In genomic region chr6:80547827-80548226, GRCh38 we compare ENCODE assay signal across 12 cellular contexts.
DNase-seq lines count a peak whose midpoint lies in the region; ATAC-seq and TF ChIP-seq lines count a peak whose summit lies in the region.
"Had no signal": no experiment of that assay in that cellular context is flagged by ENCODE, and none has a peak within 500 bp of the region (broad histone marks: within the 10 kb centered on the region; RNA-seq: fewer than 3 reads in every experiment).

No MANE protein-coding gene starts in this region.

- peak; percentile 75 for ATAC-seq in SK-N-SH treated with all-trans-retinoic acid at 6 μM for 48 hours

- no peaks in the 10 kb centered on the region for H3K4me1 Mint-ChIP-seq in activated naive CD8-positive, alpha-beta T cell treated with anti-CD3 and anti-CD28 coated beads for 36 hours

- DNase-seq in AG08396 (ENCODE audit: low spot score) (peak; percentile 40), HFF-Myc (ENCODE audit: extremely low read depth, low read depth) (peak; percentile 49), foreskin melanocyte (peak; percentile 91), T1000 (lab: John Stamatoyannopoulos, UW) (no peak), dermis blood vessel endothelial cell (no peak), activated gamma-delta T cell treated with Interleukin-2 at 50 U/mL for 16 hours (no peak)
- DNase-seq in activated naive CD8-positive, alpha-beta T cell treated with anti-CD3 and anti-CD28 coated beads for 36 hours = no peak
- DNase-seq: activated naive CD4-positive, alpha-beta T cell; NCI-H1417; uterus had no signal

- TF ChIP-seq CTCF in HFF-Myc (IDR thresholded peaks at IDR 0.05; ENCODE audit: low read depth, low read length, missing control alignments) = no peak

- no peaks in the 10 kb centered on the region for H3K36me3 Mint-ChIP-seq in activated naive CD8-positive, alpha-beta T cell treated with anti-CD3 and anti-CD28 coated beads for 36 hours

- no peaks in the 10 kb centered on the region for H3K9me3 Mint-ChIP-seq in activated naive CD8-positive, alpha-beta T cell treated with anti-CD3 and anti-CD28 coated beads for 36 hours

- no peak overlapping the region for H3K27ac Mint-ChIP-seq in activated naive CD8-positive, alpha-beta T cell treated with anti-CD3 and anti-CD28 coated beads for 36 hours

- H3K4me3 ChIP-seq in HFF-Myc (replicated peaks; ENCODE audit: low read depth, low read length) = no peak overlapping the region
- H3K4me3 ChIP-seq: BLaER1, uterus had no signal

- H3K4me3 Mint-ChIP-seq in activated naive CD8-positive, alpha-beta T cell treated with anti-CD3 and anti-CD28 coated beads for 36 hours = no peak overlapping the region

- H3K27me3 Mint-ChIP-seq in activated naive CD8-positive, alpha-beta T cell treated with anti-CD3 and anti-CD28 coated beads for 36 hours = peaks cover 8% of the 10 kb centered on the region

TF ChIP-seq in SK-N-SH treated with all-trans-retinoic acid at 6 μM for 48 hours, 23 proteins besides CTCF, POLR2A, EP300 and RAD21:
- no peak for TF ChIP-seq TSHZ2 (CRISPR knock-in tag; IDR thresholded peaks at IDR 0.05)
TF ChIP-seq in SK-N-SH treated with all-trans-retinoic acid at 6 μM for 48 hours: peak in this region for 0.

Comparison
In these comparisons a context has a peak if more than half of its experiments do, and no peak if none do; other contexts are left out.
1. DNase-seq: peak in AG08396 (single experiment), HFF-Myc (single experiment) and foreskin melanocyte (single experiment); none in activated naive CD8-positive, alpha-beta T cell treated with anti-CD3 and anti-CD28 coated beads for 36 hours (single experiment), T1000 (single experiment), dermis blood vessel endothelial cell (single experiment) and activated gamma-delta T cell treated with Interleukin-2 at 50 U/mL for 16 hours (single experiment).